28 cellular contexts compared by ENCODE assay signal in the genomic region with DNA sequence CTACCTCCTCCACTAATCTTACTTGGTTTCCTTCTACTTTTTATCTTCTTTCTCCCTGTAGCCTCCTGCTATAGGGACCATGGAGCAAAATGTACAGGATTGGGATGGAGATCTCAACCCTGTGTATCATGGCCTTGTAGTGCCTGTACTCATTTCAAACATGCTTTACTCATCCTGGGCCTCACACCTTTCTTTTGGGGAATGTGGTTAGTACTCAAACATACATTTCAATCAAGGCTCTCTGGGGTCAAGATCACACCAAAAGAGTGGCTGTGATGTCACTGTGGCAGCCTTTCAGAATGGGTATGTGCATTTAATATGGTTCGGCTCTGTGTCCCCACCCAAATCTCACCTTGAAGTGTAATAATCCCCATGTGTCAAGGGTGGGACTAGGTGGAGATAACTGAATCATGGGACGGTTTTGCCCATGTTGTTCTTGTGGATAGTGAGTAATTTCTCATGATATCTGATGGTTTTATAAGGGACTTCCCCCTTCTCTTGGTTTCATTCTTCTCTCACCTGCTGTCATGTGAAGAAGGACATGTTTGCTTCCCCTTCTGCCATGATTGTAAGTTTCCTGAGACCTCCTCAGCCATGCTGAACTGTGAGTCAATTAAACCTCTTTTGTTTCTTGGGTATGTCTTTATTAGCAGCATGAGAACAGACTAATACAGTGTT.
"Had no signal": no experiment of that assay in that cellular context is flagged by ENCODE, and none has a peak within 500 bp of the region (broad histone marks: within the 10 kb centered on the region; RNA-seq: fewer than 3 reads in every experiment).

No MANE protein-coding gene starts in this region.

- H3K4me1 ChIP-seq: esophagus muscularis mucosa, heart left ventricle, upper lobe of left lung had no signal

- ATAC-seq: activated CD8-positive, alpha-beta memory T cell treated with anti-CD3 and anti-CD28 coated beads, Interleukin-2, amount 10 ng/mL, durations not matched to agents 7 days and 5 days; activated CD8-positive, alpha-beta T cell treated with anti-CD3 and anti-CD28 coated beads, Interleukin-2, amount 10 ng/mL, durations not matched to agents 7 days and 5 days; foreskin keratinocyte; heart left ventricle; naive thymus-derived CD4-positive, alpha-beta T cell; sciatic nerve; SK-N-SH treated with all-trans-retinoic acid at 6 μM for 48 hours; T-helper 17 cell had no signal

- H3K4me3 Mint-ChIP-seq: activated CD8-positive, alpha-beta memory T cell treated with anti-CD3 and anti-CD28 coated beads, Interleukin-2, amount 10 ng/mL, durations not matched to agents 7 days and 5 days; activated CD8-positive, alpha-beta T cell treated with anti-CD3 and anti-CD28 coated beads, Interleukin-2, amount 10 ng/mL, durations not matched to agents 7 days and 5 days; central memory CD8-positive, alpha-beta T cell; immature natural killer cell; naive thymus-derived CD4-positive, alpha-beta T cell; stimulated activated naive CD8-positive, alpha-beta T cell treated with anti-CD3 and anti-CD28 coated beads, Interleukin-15, Interleukin-2, amounts not matched to agents 100 ng/mL and 50 ng/mL, for 24 hours; T-helper 17 cell had no signal

- DNase-seq: activated CD8-positive, alpha-beta memory T cell treated with anti-CD3 and anti-CD28 coated beads, Interleukin-2, amount 10 ng/mL, durations not matched to agents 7 days and 5 days; activated CD8-positive, alpha-beta T cell treated with anti-CD3 and anti-CD28 coated beads, Interleukin-2, amount 10 ng/mL, durations not matched to agents 7 days and 5 days; anterior cingulate cortex; dermis blood vessel endothelial cell; effector CD4-positive, alpha-beta T cell; foreskin keratinocyte; heart left ventricle; hypothalamus; immature natural killer cell; kidney; left colon; mammary epithelial cell; midbrain; naive thymus-derived CD4-positive, alpha-beta T cell; ovary; small intestine; substantia nigra; T-helper 17 cell; T1000; upper lobe of left lung; WERI-Rb-1 had no signal

- H3K27me3 Mint-ChIP-seq: activated CD8-positive, alpha-beta memory T cell treated with anti-CD3 and anti-CD28 coated beads, Interleukin-2, amount 10 ng/mL, durations not matched to agents 7 days and 5 days; central memory CD8-positive, alpha-beta T cell; naive thymus-derived CD4-positive, alpha-beta T cell; progenitor cell of endocrine pancreas; stimulated activated naive CD8-positive, alpha-beta T cell treated with anti-CD3 and anti-CD28 coated beads, Interleukin-15, Interleukin-2, amounts not matched to agents 100 ng/mL and 50 ng/mL, for 24 hours; T-helper 17 cell had no signal

- H3K9me3 Mint-ChIP-seq: central memory CD8-positive, alpha-beta T cell had no signal

- H3K27ac Mint-ChIP-seq: activated CD8-positive, alpha-beta memory T cell treated with anti-CD3 and anti-CD28 coated beads, Interleukin-2, amount 10 ng/mL, durations not matched to agents 7 days and 5 days; activated CD8-positive, alpha-beta T cell treated with anti-CD3 and anti-CD28 coated beads, Interleukin-2, amount 10 ng/mL, durations not matched to agents 7 days and 5 days; activated T-helper 2 cell treated with anti-CD3 and anti-CD28 coated beads, Interferon-gamma antibody, Interleukin-2, Interleukin-4, amounts not matched to agents 10 μg/mL and 5 μg/mL and 100 μg/mL, durations not matched to agents 14 hours and 24 hours and 36 hours; immature natural killer cell; progenitor cell of endocrine pancreas; stimulated activated naive CD8-positive, alpha-beta T cell treated with anti-CD3 and anti-CD28 coated beads, Interleukin-15, Interleukin-2, amounts not matched to agents 100 ng/mL and 50 ng/mL, for 24 hours; T-helper 17 cell had no signal

- H3K27ac ChIP-seq: esophagus muscularis mucosa, foreskin keratinocyte, heart left ventricle, ovary, upper lobe of left lung, WERI-Rb-1 had no signal

- H3K4me3 ChIP-seq: esophagus muscularis mucosa, heart left ventricle, ovary, upper lobe of left lung had no signal

- H3K27me3 ChIP-seq: esophagus muscularis mucosa, foreskin keratinocyte, heart left ventricle, ovary, upper lobe of left lung had no signal

- H3K4me1 Mint-ChIP-seq: activated CD8-positive, alpha-beta memory T cell treated with anti-CD3 and anti-CD28 coated beads, Interleukin-2, amount 10 ng/mL, durations not matched to agents 7 days and 5 days; central memory CD8-positive, alpha-beta T cell; immature natural killer cell; T-helper 17 cell had no signal

- H3K36me3 ChIP-seq: esophagus muscularis mucosa, heart left ventricle, ovary, upper lobe of left lung, WERI-Rb-1 had no signal

- H3K9me3 ChIP-seq: esophagus muscularis mucosa, ovary, upper lobe of left lung had no signal
